Comparison of ENCODE assay signal across 14 cellular contexts in genomic region chr9:137445930-137446431, GRCh38. TPM values are rescaled to one million over a fixed set of nuclear protein-coding genes. Genes with fewer than 3 reads are reported as not detected.
DNase-seq lines count a peak whose midpoint lies in the region; ATAC-seq and TF ChIP-seq lines count a peak whose summit lies in the region.
"Had no signal": no experiment of that assay in that cellular context is flagged by ENCODE, and none has a peak within 500 bp of the region (broad histone marks: within the 10 kb centered on the region; RNA-seq: fewer than 3 reads in every experiment).

No MANE protein-coding gene starts in this region.

- H3K27ac Mint-ChIP-seq in glutamatergic neuron (ENCODE audit: unreplicated experiment), result no peak overlapping the region
- H3K27ac Mint-ChIP-seq: activated CD4-positive, alpha-beta T cell treated with anti-CD3 and anti-CD28 coated beads, Interleukin-2, amount 10 ng/mL, durations not matched to agents 7 days and 5 days; activated T-cell treated with anti-CD3 and anti-CD28 coated beads, Interleukin-2, amount 50 U/mL, for 72 hours had no signal

- ATAC-seq in gastrocnemius medialis, result peak; percentile 55 to 57

- H3K4me1 ChIP-seq in gastrocnemius medialis, result peaks cover 0 to 10% of the 10 kb centered on the region in 2 donors

- peaks cover 2% of the 10 kb centered on the region for H3K27me3 Mint-ChIP-seq in glutamatergic neuron (ENCODE audit: unreplicated experiment)

- peak; percentile 38 for DNase-seq in NCI-H82 (lab: John Stamatoyannopoulos, UW)
- DNase-seq in NCI-H82 treated with DMSO at 0.1 percent for 48 hours (lab: John Stamatoyannopoulos, UW; ENCODE audit: unreplicated experiment), result no peak
- DNase-seq in NCI-H510A (lab: John Stamatoyannopoulos, UW), result peak; percentile 19
- DNase-seq in glutamatergic neuron, result peak; percentile 15
- peak in 1 of 2 donors; percentile 50 for DNase-seq in gastrocnemius medialis
- DNase-seq in stimulated activated CD4-positive, alpha-beta T cell treated with anti-CD3 and anti-CD28 coated beads, Interleukin-4, amount 100 ng/mL, for 4 hours, result no peak
- no peak for DNase-seq in activated gamma-delta T cell (lab: John Stamatoyannopoulos, UW)
- no peak for DNase-seq in T-helper 2 cell

- no peak for TF ChIP-seq CTCF in glutamatergic neuron (IDR thresholded peaks at IDR 0.05; ENCODE audit: partially characterized antibody, unreplicated experiment)
- no peak for TF ChIP-seq CTCF in gastrocnemius medialis (IDR thresholded peaks at IDR 0.05 in 4 of 5, conservative IDR thresholded peaks at IDR 0.05 in 1 of 5)

- H3K4me3 Mint-ChIP-seq in glutamatergic neuron (ENCODE audit: unreplicated experiment), result no peak overlapping the region
- H3K4me3 Mint-ChIP-seq: activated CD4-positive, alpha-beta T cell treated with anti-CD3 and anti-CD28 coated beads, Interleukin-2, amount 10 ng/mL, durations not matched to agents 7 days and 5 days had no signal

- no peaks in the 10 kb centered on the region for H3K9me3 ChIP-seq in gastrocnemius medialis
- H3K9me3 ChIP-seq: ascending aorta had no signal

- no peak for TF ChIP-seq POLR2A in gastrocnemius medialis (IDR thresholded peaks at IDR 0.05)

- no peaks in the 10 kb centered on the region for H3K36me3 ChIP-seq in gastrocnemius medialis

- peaks cover 6% of the 10 kb centered on the region for H3K4me1 Mint-ChIP-seq in glutamatergic neuron (ENCODE audit: low read depth, unreplicated experiment)

- peaks cover 5% of the 10 kb centered on the region for H3K9me3 Mint-ChIP-seq in glutamatergic neuron (ENCODE audit: unreplicated experiment)
- H3K9me3 Mint-ChIP-seq: activated CD4-positive, alpha-beta T cell treated with anti-CD3 and anti-CD28 coated beads, Interleukin-2, amount 10 ng/mL, durations not matched to agents 7 days and 5 days; activated T-cell treated with anti-CD3 and anti-CD28 coated beads, Interleukin-2, amount 50 U/mL, for 72 hours; type B pancreatic cell had no signal

- peaks cover 8 to 28% (median 25%) of the 10 kb centered on the region in 3 donors for H3K27me3 ChIP-seq in gastrocnemius medialis

- no peaks in the 10 kb centered on the region for H3K36me3 Mint-ChIP-seq in glutamatergic neuron (ENCODE audit: unreplicated experiment)
- H3K36me3 Mint-ChIP-seq: IgD-negative memory B cell, type B pancreatic cell had no signal

- no peak overlapping the region for H3K27ac ChIP-seq in gastrocnemius medialis
- H3K27ac ChIP-seq: ascending aorta had no signal

- in situ Hi-C loops in gastrocnemius medialis (cut with MboI; ENCODE audit: low sequenced_read_pairs in 4 of 4), result no loop called here

- intact Hi-C loops in gastrocnemius medialis (cut with DNase I; ENCODE audit: low total_unique reads), result loop anchor here (1.0 kb wide), 1 partner anchor 23 kb away; the partner anchor contains the start of genes EXD3 and NOXA1

- no peak overlapping the region for H3K4me3 ChIP-seq in gastrocnemius medialis
- H3K4me3 ChIP-seq: ascending aorta had no signal

RNA-seq across cellular contexts. Expression of gene ENTPD8, which starts 4.8 kb away (rescaled TPM):
- total RNA-seq in glutamatergic neuron (ENCODE audit: unreplicated experiment) (1.0 TPM), gastrocnemius medialis (under 1 TPM in 1 of 4 donors, not detected in 3; 0.23 TPM)
- total RNA-seq: activated CD4-positive, alpha-beta T cell treated with anti-CD3 and anti-CD28 coated beads, Interleukin-2, amount 10 ng/mL, durations not matched to agents 7 days and 5 days; activated T-cell treated with anti-CD3 and anti-CD28 coated beads, Interleukin-2, amount 50 U/mL, for 72 hours; ascending aorta; mesenteric fat pad had no signal

RNA-seq across cellular contexts. Expression of gene NSMF, which starts 13.2 kb away (rescaled TPM):
- total RNA-seq in glutamatergic neuron (ENCODE audit: unreplicated experiment) (131 TPM), gastrocnemius medialis (1 to 10 TPM; 4.4 to 8.4 (median 7.1) TPM)

RNA-seq across cellular contexts. Expression of gene NOXA1, which starts 22.8 kb away (rescaled TPM):
- total RNA-seq in glutamatergic neuron (ENCODE audit: unreplicated experiment), result 2.6 TPM
- 1 to 10 TPM in 3 of 4 donors, under 1 TPM in 1; 0.41 to 2.5 (median 1.8) TPM for total RNA-seq in gastrocnemius medialis

RNA-seq across cellular contexts. Expression of gene EXD3, which starts 23.0 kb away (rescaled TPM):
- total RNA-seq in glutamatergic neuron (ENCODE audit: unreplicated experiment) (24.5 TPM), gastrocnemius medialis (10 to 100 TPM in 1 of 4 donors, 1 to 10 TPM in 3; 4.8 to 12.5 (median 6.4) TPM)

Comparison
In these comparisons a context has a peak if more than half of its experiments do, and no peak if none do; other contexts are left out.
1. DNase-seq: peak in NCI-H82 (single experiment), NCI-H510A (single experiment) and glutamatergic neuron (single experiment); none in NCI-H82 treated with DMSO at 0.1 percent for 48 hours (single experiment), stimulated activated CD4-positive, alpha-beta T cell treated with anti-CD3 and anti-CD28 coated beads, Interleukin-4, amount 100 ng/mL, for 4 hours (0 of 2), activated gamma-delta T cell (single experiment) and T-helper 2 cell (0 of 5).
2. RNA of gene NSMF, which starts 13.2 kb away (total RNA-seq): 131 TPM in glutamatergic neuron (single experiment); 4.4 to 8.4 TPM in gastrocnemius medialis; every median in the first group is over 10 times any median in the second.